Comparison of ENCODE assay signal across 25 cellular contexts in the genomic region with DNA sequence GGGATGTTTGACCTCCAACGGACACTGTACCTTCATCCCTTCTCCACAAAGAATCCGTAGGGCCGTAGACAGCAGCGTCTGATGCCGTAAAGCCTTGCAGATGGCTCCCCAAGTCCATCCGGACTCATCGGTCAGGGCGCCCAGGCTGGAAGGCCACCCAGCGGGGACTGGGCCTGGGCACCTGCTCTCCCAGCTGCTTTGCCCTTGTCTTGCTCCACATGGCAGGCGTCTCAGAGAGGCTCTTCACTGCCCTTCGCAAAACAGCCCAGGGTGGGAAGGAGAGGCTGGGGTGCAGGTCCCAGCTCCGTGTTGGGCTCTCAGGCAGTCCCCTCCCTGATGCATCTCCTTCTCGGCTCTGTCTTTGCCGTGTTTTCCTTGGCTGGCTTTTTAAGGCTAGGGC.
"Had no signal": no experiment of that assay in that cellular context is flagged by ENCODE, and none has a peak within 500 bp of the region (broad histone marks: within the 10 kb centered on the region; RNA-seq: fewer than 3 reads in every experiment).

No MANE protein-coding gene starts in this region.

- H3K27ac ChIP-seq: left lung, lower lobe of right lung, pancreas, prostate gland, sigmoid colon, suprapubic skin, thoracic aorta, tibial artery, upper lobe of right lung had no signal

- H3K36me3 ChIP-seq: left lung, lower lobe of right lung, pancreas, prostate gland, sigmoid colon, suprapubic skin, thoracic aorta, tibial artery, upper lobe of right lung had no signal

- H3K27me3 ChIP-seq: pancreas, sigmoid colon, suprapubic skin had no signal

- H3K4me2 ChIP-seq: smooth muscle cell had no signal

- H3K4me1 ChIP-seq: left lung, pancreas, prostate gland, sigmoid colon, suprapubic skin, tibial artery, upper lobe of right lung had no signal

- FAIRE-seq: islet of Langerhans, kidney, pancreas had no signal

- DNase-seq: immature natural killer cell; kidney; left colon; left lung; lower lobe of right lung; mammary epithelial cell; mesenchymal stem cell; pancreas; right cardiac atrium; sigmoid colon; stimulated activated CD4-positive, alpha-beta T cell treated with anti-CD3 and anti-CD28 coated beads, Interleukin-12 subunit alpha, Interleukin-12 subunit beta, amount 100 ng/mL, for 4 hours; stimulated activated CD4-positive, alpha-beta T cell treated with anti-CD3 and anti-CD28 coated beads, Interleukin-15, amount 100 ng/mL, for 24 hours; stimulated activated CD4-positive, alpha-beta T cell treated with anti-CD3 and anti-CD28 coated beads, Interleukin-2, amount 100 ng/mL, for 24 hours; stimulated activated CD4-positive, alpha-beta T cell treated with anti-CD3 and anti-CD28 coated beads, Interleukin-4, amount 100 ng/mL, for 1 hour; stimulated activated naive B cell treated with anti-CD40 and anti-IgM and Interleukin-4, amounts not matched to agents 10 μg/mL and 1 μg/mL and 100 μg/mL, for 72 hours; stimulated activated naive CD8-positive, alpha-beta T cell treated with anti-CD3 and anti-CD28 coated beads, Interleukin-15, Interleukin-2, amounts not matched to agents 100 U/mL and 50 U/mL, for 24 hours; tibial artery; trophoblast cell; upper lobe of right lung had no signal

- H3K9me3 ChIP-seq: left lung, lower lobe of right lung, pancreas, prostate gland, sigmoid colon, suprapubic skin, thoracic aorta, tibial artery, upper lobe of right lung had no signal

- H3K4me3 ChIP-seq: left lung, lower lobe of right lung, pancreas, prostate gland, sigmoid colon, smooth muscle cell, suprapubic skin, thoracic aorta, tibial artery, upper lobe of right lung had no signal

- ATAC-seq: left colon; left lung; lower lobe of right lung; naive thymus-derived CD8-positive, alpha-beta T cell; pancreas; right cardiac atrium; stimulated activated naive CD8-positive, alpha-beta T cell treated with anti-CD3 and anti-CD28 coated beads, Interleukin-15, Interleukin-2, amounts not matched to agents 100 U/mL and 50 U/mL, for 24 hours; upper lobe of right lung had no signal
